ENCODE assay signal across 8 cellular contexts in genomic region chr19:40598121-40598917, GRCh38. TPM values are rescaled to one million over a fixed set of nuclear protein-coding genes. Genes with fewer than 3 reads are reported as not detected.
DNase-seq lines count a peak whose midpoint lies in the region; ATAC-seq and TF ChIP-seq lines count a peak whose summit lies in the region.

No MANE protein-coding gene starts in this region.

- H3K4me3 ChIP-seq in right atrium auricular region (no peak overlapping the region), retinal pigment epithelial cell (ENCODE audit: low read length) (peak overlapping the region; percentile 52)

- no peaks in the 10 kb centered on the region for H3K36me3 ChIP-seq in right atrium auricular region

- DNase-seq in NCI-H1417 (lab: John Stamatoyannopoulos, UW) (peak; percentile 71 to 92 (median 82)), NCI-H1417 treated with DMSO at 0.1 percent for 48 hours (lab: John Stamatoyannopoulos, UW) (no peak), NCI-H1694 treated with DMSO at 0.1 percent for 48 hours (lab: John Stamatoyannopoulos, UW) (peak; percentile 90), T-helper 2 cell (peak; percentile 69 to 79 (median 75)), amniotic stem cell (lab: John Stamatoyannopoulos, UW) (peak; percentile 69), right atrium auricular region (ENCODE audit: low spot score) (peak; percentile 94), retinal pigment epithelial cell (ENCODE audit: low read depth) (no peak)

- peak overlapping the region; percentile 83 for H3K27ac ChIP-seq in right atrium auricular region

- no peaks in the 10 kb centered on the region for H3K9me3 ChIP-seq in right atrium auricular region

- TF ChIP-seq CTCF in right atrium auricular region (IDR thresholded peaks at IDR 0.05) (peak; percentile 96 to 98), retinal pigment epithelial cell (conservative IDR thresholded peaks at IDR 0.05; ENCODE audit: low read depth, low read length) (peak; percentile 97)

- H3K27me3 ChIP-seq in right atrium auricular region = peaks cover 5% of the 10 kb centered on the region in 2 donors

- peaks cover 0 to 65% of the 10 kb centered on the region in 2 donors for H3K4me1 ChIP-seq in right atrium auricular region

- no peak for ATAC-seq in HG02571 (IDR thresholded peaks at IDR 0.05; ENCODE audit: unreplicated experiment)

RNA-seq across cellular contexts. Expression of gene LTBP4, which starts 2.9 kb away (rescaled TPM):
- 100 to 1,000 TPM; 152 to 257 TPM for total RNA-seq in right atrium auricular region

RNA-seq across cellular contexts. Expression of gene SHKBP1, which starts 21.6 kb away (rescaled TPM):
- 10 to 100 TPM; 15.8 to 35.6 TPM for total RNA-seq in right atrium auricular region

Comparison
In these comparisons a context has a peak if more than half of its experiments do, and no peak if none do; other contexts are left out.
1. DNase-seq: peak in NCI-H1417 (3 of 3), NCI-H1694 treated with DMSO at 0.1 percent for 48 hours (single experiment), T-helper 2 cell (5 of 5), amniotic stem cell (single experiment) and right atrium auricular region (single experiment); none in NCI-H1417 treated with DMSO at 0.1 percent for 48 hours (single experiment) and retinal pigment epithelial cell (single experiment).